1 cellular context compared by ENCODE assay signal in the genomic region with DNA sequence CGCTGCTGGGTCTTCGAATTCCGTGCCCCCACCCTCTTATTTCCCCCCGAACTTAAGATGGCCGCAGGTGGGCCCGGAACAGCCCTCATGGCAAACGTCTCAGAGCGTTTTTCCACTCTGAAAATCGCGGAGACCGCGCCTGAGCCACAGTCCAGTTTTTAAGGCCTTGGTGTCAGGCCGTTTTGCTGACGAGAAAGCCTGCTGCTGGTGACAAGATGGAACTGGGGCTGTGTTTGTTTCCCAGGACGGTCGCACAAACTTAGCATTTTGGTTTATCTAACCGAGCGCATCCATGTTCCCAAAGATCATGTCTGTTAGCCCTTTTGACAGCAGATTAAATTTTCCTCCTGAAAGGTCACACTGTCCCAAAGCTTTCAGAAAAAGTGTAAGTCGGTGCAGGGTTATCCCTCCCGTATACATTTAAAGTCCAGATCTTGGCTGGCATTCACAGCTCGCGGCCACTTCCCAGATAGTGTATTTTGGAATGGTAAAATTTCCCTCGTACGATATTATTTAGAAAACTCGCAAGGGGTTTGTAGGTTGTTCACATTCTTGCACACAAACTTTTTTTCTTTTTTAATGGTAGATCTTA.
TF ChIP-seq lines count a peak whose summit lies in the region.

No MANE protein-coding gene starts in this region.

TF ChIP-seq in IMR-90, 13 proteins besides CTCF, POLR2A, EP300 and RAD21:
- TF ChIP-seq MAFK (IDR thresholded peaks at IDR 0.05; ENCODE audit: low read depth, low read length) (no peak), BHLHE40 (IDR thresholded peaks at IDR 0.05; ENCODE audit: low read depth, low read length) (no peak), MXI1 (IDR thresholded peaks at IDR 0.05; ENCODE audit: borderline replicate concordance, low read depth, low read length) (peak; percentile 65; the same call in 1 of the 2 replicates), FOS (IDR thresholded peaks at IDR 0.05; ENCODE audit: low read depth, low read length) (no peak)
